In genomic region chr4:188867796-188868195, GRCh38 we compare ENCODE assay signal across 28 cellular contexts.
"Had no signal": no experiment of that assay in that cellular context is flagged by ENCODE, and none has a peak within 500 bp of the region (broad histone marks: within the 10 kb centered on the region; RNA-seq: fewer than 3 reads in every experiment).

No MANE protein-coding gene starts in this region.

- H3K9ac ChIP-seq: parathyroid adenoma had no signal

- H3K4me1 ChIP-seq: esophagus muscularis mucosa, heart right ventricle, lower lobe of right lung, parathyroid adenoma, prostate gland, sigmoid colon, testis, tibial artery, upper lobe of left lung had no signal

- H3K9me3 ChIP-seq: esophagus muscularis mucosa, lower lobe of right lung, neutrophil, prostate gland, sigmoid colon, testis, tibial artery, upper lobe of left lung had no signal

- H3K27ac ChIP-seq: esophagus muscularis mucosa, heart right ventricle, lower lobe of right lung, neutrophil, parathyroid adenoma, prostate gland, sigmoid colon, testis, tibial artery, upper lobe of left lung had no signal

- H3K4me3 ChIP-seq: esophagus muscularis mucosa, heart right ventricle, lower lobe of right lung, mucosa of descending colon, prostate gland, sigmoid colon, testis, tibial artery, upper lobe of left lung had no signal

- H3K27me3 ChIP-seq: esophagus muscularis mucosa, heart right ventricle, neutrophil, sigmoid colon, testis, tibial artery, upper lobe of left lung had no signal

- DNase-seq: cerebellar nuclear complex; cortex of kidney; effector memory CD8-positive, alpha-beta T cell; foreskin melanocyte; glutamatergic neuron; heart right ventricle; hippocampal formation; islet precursor cell; kidney glomerular epithelial cell; left ventricle myocardium superior; lower lobe of right lung; mucosa of descending colon; naive B cell; right cardiac atrium; sigmoid colon; stimulated activated CD4-positive, alpha-beta T cell treated with anti-CD3 and anti-CD28 coated beads, Interleukin-2, amount 100 ng/mL, for 24 hours; stimulated activated CD4-positive, alpha-beta T cell treated with anti-CD3 and anti-CD28 coated beads, Interleukin-4, amount 100 ng/mL, for 24 hours; stimulated activated naive CD8-positive, alpha-beta T cell treated with anti-CD3 and anti-CD28 coated beads, Interleukin-15, Interleukin-2, amounts not matched to agents 100 U/mL and 50 U/mL, for 24 hours; substantia nigra; testis; tibial artery; upper lobe of left lung had no signal

- H3K79me2 ChIP-seq: parathyroid adenoma had no signal

- ATAC-seq: effector memory CD8-positive, alpha-beta T cell; heart right ventricle; left ventricle myocardium superior; lower lobe of right lung; mucosa of descending colon; natural killer cell treated with Interleukin-12 subunit alpha and Interleukin-12 subunit beta and Interleukin-15 and Interleukin-18, amount 100 ng/mL, for 72 hours; right cardiac atrium; stimulated activated effector memory CD8-positive, alpha-beta T cell treated with anti-CD3 and anti-CD28 coated beads, Interleukin-12 subunit alpha, Interleukin-12 subunit beta, amount 100 ng/mL, for 72 hours; stimulated activated naive CD8-positive, alpha-beta T cell treated with anti-CD3 and anti-CD28 coated beads, Interleukin-15, Interleukin-2, amounts not matched to agents 100 U/mL and 50 U/mL, for 24 hours had no signal

- H3K36me3 ChIP-seq: esophagus muscularis mucosa, heart right ventricle, lower lobe of right lung, neutrophil, prostate gland, sigmoid colon, tibial artery, upper lobe of left lung had no signal

- H2AFZ ChIP-seq: parathyroid adenoma had no signal
